18 cellular contexts compared by ENCODE assay signal in genomic region chr3:187871204-187871591, GRCh38.
DNase-seq lines count a peak whose midpoint lies in the region; ATAC-seq, FAIRE-seq and TF ChIP-seq lines count a peak whose summit lies in the region.
"Had no signal": no experiment of that assay in that cellular context is flagged by ENCODE, and none has a peak within 500 bp of the region (broad histone marks: within the 10 kb centered on the region; RNA-seq: fewer than 3 reads in every experiment).

No MANE protein-coding gene starts in this region.

- H2AFZ ChIP-seq in Karpas-422 (ENCODE audit: low read length), result peak overlapping the region; percentile 19; the same call in 1 of the 2 replicates

- no peaks in the 10 kb centered on the region for H3K9me3 ChIP-seq in Karpas-422 (ENCODE audit: low read length)
- no peaks in the 10 kb centered on the region for H3K9me3 ChIP-seq in heart left ventricle

- no peak overlapping the region for H3K9ac ChIP-seq in Karpas-422 (ENCODE audit: low read length)

- DNase-seq in H54 (ENCODE audit: insufficient read length, low spot score) (no peak), Karpas-422 (no peak), kidney tubule cell (ENCODE audit: low spot score) (peak; percentile 30), hepatic stellate cell (ENCODE audit: low spot score) (no peak), heart left ventricle (no peak), NCI-H1930 (lab: John Stamatoyannopoulos, UW) (no peak), MV-4-11 (lab: John Stamatoyannopoulos, UW) (no peak)
- DNase-seq in activated naive CD8-positive, alpha-beta T cell treated with anti-CD3 and anti-CD28 coated beads, Interleukin-2, amount 50 U/mL, for 24 hours, result no peak
- DNase-seq: CD8-positive, alpha-beta T cell; COR-L47; DMS153; GF-D8; HCEC 1CT; HFFc6 had no signal

- no peak for TF ChIP-seq CTCF in heart left ventricle (IDR thresholded peaks at IDR 0.05)

- H3K4me3 ChIP-seq in Karpas-422 (ENCODE audit: low read length), result no peak overlapping the region
- H3K4me3 ChIP-seq in heart left ventricle, result no peak overlapping the region

- peaks cover 5% of the 10 kb centered on the region for H3K4me1 ChIP-seq in Karpas-422 (ENCODE audit: low read length)
- no peaks in the 10 kb centered on the region for H3K4me1 ChIP-seq in heart left ventricle

- H3K36me3 Mint-ChIP-seq in activated naive CD8-positive, alpha-beta T cell treated with anti-CD3 and anti-CD28 coated beads, Interleukin-2, amount 50 U/mL, for 24 hours (ENCODE audit: low read depth), result peaks cover 2% of the 10 kb centered on the region
- H3K36me3 Mint-ChIP-seq: CD14-positive monocyte; CD8-positive, alpha-beta T cell had no signal

- no peak overlapping the region for H3K4me3 Mint-ChIP-seq in activated naive CD8-positive, alpha-beta T cell treated with anti-CD3 and anti-CD28 coated beads, Interleukin-2, amount 50 U/mL, for 24 hours
- H3K4me3 Mint-ChIP-seq: CD14-positive monocyte; CD8-positive, alpha-beta T cell; HFFc6 had no signal

- H3K27ac ChIP-seq in Karpas-422 (ENCODE audit: low read length) (no peak overlapping the region), heart left ventricle (no peak overlapping the region)

- no peaks in the 10 kb centered on the region for H3K9me3 Mint-ChIP-seq in activated naive CD8-positive, alpha-beta T cell treated with anti-CD3 and anti-CD28 coated beads, Interleukin-2, amount 50 U/mL, for 24 hours
- H3K9me3 Mint-ChIP-seq: CD14-positive monocyte; CD8-positive, alpha-beta T cell; HFFc6 had no signal

- H3K27ac Mint-ChIP-seq in activated naive CD8-positive, alpha-beta T cell treated with anti-CD3 and anti-CD28 coated beads, Interleukin-2, amount 50 U/mL, for 24 hours, result peak overlapping the region; percentile 75
- H3K27ac Mint-ChIP-seq: CD14-positive monocyte; CD8-positive, alpha-beta T cell; HFFc6 had no signal

- H3K27me3 ChIP-seq in Karpas-422 (ENCODE audit: low read length) (no peaks in the 10 kb centered on the region), heart left ventricle (no peaks in the 10 kb centered on the region)

- no peak for ATAC-seq in activated naive CD8-positive, alpha-beta T cell treated with anti-CD3 and anti-CD28 coated beads, Interleukin-2, amount 50 U/mL, for 24 hours
- ATAC-seq in heart left ventricle, result no peak
- ATAC-seq: CD8-positive, alpha-beta T cell had no signal

- H3K79me2 ChIP-seq in Karpas-422 (ENCODE audit: low read length), result no peaks in the 10 kb centered on the region

- intact Hi-C loops in heart left ventricle (cut with DNase I), result no loop called here

- TF ChIP-seq POLR2A in H54 (IDR thresholded peaks at IDR 0.05; ENCODE audit: low read depth, low read length), result no peak
- no peak for TF ChIP-seq POLR2A in heart left ventricle (IDR thresholded peaks at IDR 0.05)

- FAIRE-seq in H54 (lab: Jason Lieb, UNC), result peak; percentile 65
- FAIRE-seq: D721Med, H1, HTR-8/SVneo had no signal

- no peaks in the 10 kb centered on the region for H3K27me3 Mint-ChIP-seq in activated naive CD8-positive, alpha-beta T cell treated with anti-CD3 and anti-CD28 coated beads, Interleukin-2, amount 50 U/mL, for 24 hours

- H3K4me1 Mint-ChIP-seq in activated naive CD8-positive, alpha-beta T cell treated with anti-CD3 and anti-CD28 coated beads, Interleukin-2, amount 50 U/mL, for 24 hours, result peaks cover 36% of the 10 kb centered on the region

- H3K36me3 ChIP-seq in Karpas-422 (ENCODE audit: insufficient read depth, low read length), result no peaks in the 10 kb centered on the region
- H3K36me3 ChIP-seq in heart left ventricle, result no peaks in the 10 kb centered on the region

- H3K9me2 ChIP-seq in Karpas-422 (replicated peaks; ENCODE audit: insufficient read depth, low read length), result no peaks in the 10 kb centered on the region

- H3K4me2 ChIP-seq in Karpas-422 (ENCODE audit: low read depth, low read length, poor library complexity, severe bottlenecking), result no peak overlapping the region

- no peaks in the 10 kb centered on the region for H4K20me1 ChIP-seq in Karpas-422 (ENCODE audit: insufficient read depth, low read depth, low read length)
